12 cellular contexts compared by ENCODE assay signal in the genomic region with DNA sequence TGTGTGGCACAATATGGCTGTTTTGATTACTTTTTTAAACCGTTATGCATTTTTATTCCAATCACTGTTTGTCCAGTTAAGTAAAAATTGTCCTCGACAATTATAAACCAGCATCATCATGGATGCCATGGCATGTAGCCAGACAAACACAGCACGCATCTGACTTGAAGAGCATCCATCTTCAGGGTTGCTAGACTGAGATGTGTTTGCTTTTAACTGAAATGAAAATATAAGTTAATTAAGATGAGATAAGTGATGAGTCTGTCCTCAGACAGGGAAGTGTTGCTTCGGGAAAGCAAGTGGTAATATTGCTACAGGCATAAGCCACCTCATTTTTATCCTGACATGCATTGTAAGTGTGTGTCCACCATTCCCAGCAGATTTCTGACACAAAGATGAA.
DNase-seq lines count a peak whose midpoint lies in the region; ATAC-seq lines count a peak whose summit lies in the region.
"Had no signal": no experiment of that assay in that cellular context is flagged by ENCODE, and none has a peak within 500 bp of the region (broad histone marks: within the 10 kb centered on the region; RNA-seq: fewer than 3 reads in every experiment).

No MANE protein-coding gene starts in this region.

- peak; percentile 35 for DNase-seq in NCI-H345 (lab: John Stamatoyannopoulos, UW)
- DNase-seq in NCI-H345 treated with DMSO at 0.1 percent for 48 hours (lab: John Stamatoyannopoulos, UW; ENCODE audit: unreplicated experiment): no peak
- DNase-seq in COR-L47 (lab: John Stamatoyannopoulos, UW): peak; percentile 26
- peak; percentile 75 for DNase-seq in NCI-H69 (lab: John Stamatoyannopoulos, UW)
- DNase-seq in retina: peak; percentile 5
- DNase-seq: CD4-positive, CD25-positive, alpha-beta regulatory T cell; DMS153; DMS79; GDM1; HCEC 1CT had no signal

- no peak for ATAC-seq in GM19455 (IDR thresholded peaks at IDR 0.05; ENCODE audit: unreplicated experiment)
- ATAC-seq: GM23338 had no signal
